8 cellular contexts compared by ENCODE assay signal in the genomic region with DNA sequence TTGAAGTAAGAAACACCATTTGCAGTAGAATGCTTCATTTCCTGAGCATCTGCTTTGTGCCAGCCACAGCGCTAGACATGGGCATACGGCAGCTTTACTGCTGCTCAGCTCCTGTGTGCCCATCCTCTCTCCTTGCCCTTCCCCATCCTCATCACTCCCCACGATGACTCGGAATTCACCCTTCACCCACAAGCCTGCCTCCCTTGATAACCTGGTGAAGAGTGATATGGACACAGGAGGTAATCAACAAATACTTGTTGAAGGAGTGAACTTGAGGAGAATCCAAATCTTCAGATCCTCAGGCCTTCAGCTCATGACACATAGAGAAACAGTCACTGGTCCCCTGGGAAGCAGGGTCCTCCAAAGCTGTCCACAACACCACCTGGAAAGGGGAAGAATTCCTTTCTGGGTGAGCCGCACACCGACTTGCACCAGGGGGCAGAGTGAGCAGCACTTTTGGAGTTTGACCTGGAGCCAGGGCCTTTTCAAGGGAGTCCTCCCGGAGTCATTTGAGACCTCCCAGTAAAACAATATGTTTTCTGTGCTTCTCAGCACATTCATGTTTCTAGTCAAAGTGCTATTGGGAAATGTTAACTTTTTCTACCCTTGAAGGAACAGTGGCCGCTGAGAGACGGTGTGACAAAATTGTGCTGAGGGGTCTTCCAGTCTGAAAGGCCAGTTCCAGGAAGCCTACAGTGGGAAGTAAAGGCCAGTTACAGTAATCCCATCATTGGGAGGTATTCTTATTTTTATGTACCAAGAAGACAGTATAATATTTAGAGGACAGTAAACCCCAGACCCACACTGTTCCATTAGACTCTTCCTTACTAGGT.
A peak's percentile ranks its signal among the peaks of the same experiment; 100 is the strongest.
DNase-seq lines count a peak whose midpoint lies in the region; ATAC-seq and TF ChIP-seq lines count a peak whose summit lies in the region.

No MANE protein-coding gene starts in this region.

- DNase-seq in Ammon's horn (ENCODE audit: low spot score): peak; percentile 16
- DNase-seq in NCI-H2107 (lab: John Stamatoyannopoulos, UW): peak; percentile 21
- peak; percentile 49 to 55 for DNase-seq in activated T-cell treated with anti-CD3 and anti-CD28 coated beads, Interleukin-2, amount 50 U/mL, for 48 hours
- DNase-seq in head of caudate nucleus: peak in 33 of 42 donors; percentile 14 to 66 (median 32)
- peak; percentile 61 for DNase-seq in retina

- TF ChIP-seq CTCF in GM12875 (IDR thresholded peaks at IDR 0.05; ENCODE audit: borderline replicate concordance, insufficient read depth, low read depth, low read length): peak; percentile 65; the same call in 1 of the 2 replicates

- no peak for ATAC-seq in HG03280 (IDR thresholded peaks at IDR 0.05; ENCODE audit: unreplicated experiment)
- no peak for ATAC-seq in GM19328 (IDR thresholded peaks at IDR 0.05; ENCODE audit: unreplicated experiment)

- no peak overlapping the region for H3K4me3 ChIP-seq in GM12875 (ENCODE audit: low read depth, low read length)

- intact Hi-C loops in head of caudate nucleus (cut with DNase I): loop anchor here (5.0 kb wide), 1 partner anchor 381 kb away; a partner anchor contains a TSS
